ENCODE assay signal across 29 cellular contexts in the genomic region with DNA sequence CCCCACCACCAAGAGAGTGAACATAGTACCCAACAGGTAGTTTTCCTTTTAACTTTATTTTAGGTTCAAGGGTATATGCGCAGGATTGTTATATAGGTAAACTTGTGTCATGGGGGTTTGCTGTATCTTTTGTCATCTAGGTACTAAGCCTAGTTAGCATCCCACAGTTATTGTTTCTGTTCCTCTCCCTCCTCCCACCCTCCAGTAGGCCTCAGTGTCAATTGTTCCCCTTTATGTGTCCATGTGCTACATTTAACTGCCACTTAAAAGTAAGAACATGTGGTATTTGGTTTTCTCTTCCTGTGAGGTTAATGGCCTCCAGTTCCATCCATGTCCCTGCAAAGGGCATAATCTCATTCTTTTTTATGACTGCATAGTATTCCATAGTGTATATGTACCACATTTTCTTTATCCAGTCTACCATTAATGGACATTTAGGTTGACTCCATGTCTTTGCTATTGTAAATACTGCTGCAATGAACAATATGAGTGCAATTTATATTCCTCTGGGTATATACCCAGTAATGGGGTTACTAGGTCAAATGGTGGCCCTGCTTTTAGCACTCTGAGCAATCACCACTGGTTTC.
"Had no signal": no experiment of that assay in that cellular context is flagged by ENCODE, and none has a peak within 500 bp of the region (broad histone marks: within the 10 kb centered on the region; RNA-seq: fewer than 3 reads in every experiment).

No MANE protein-coding gene starts in this region.

- H3K4me1 ChIP-seq: adrenal gland, body of pancreas, right lobe of liver had no signal

- H3K27me3 ChIP-seq: adrenal gland, body of pancreas, hepatocyte, neutrophil, right lobe of liver had no signal

- H3K79me2 ChIP-seq: hepatocyte had no signal

- H3K4me1 Mint-ChIP-seq: activated naive CD8-positive, alpha-beta T cell treated with anti-CD3 and anti-CD28 coated beads for 36 hours; naive B cell had no signal

- H3K4me3 ChIP-seq: adrenal gland, body of pancreas, hepatocyte, right lobe of liver, thoracic aorta had no signal

- DNase-seq: activated CD4-positive, alpha-beta memory T cell treated with anti-CD3 and anti-CD28 coated beads for 36 hours; activated CD4-positive, alpha-beta T cell treated with anti-CD3 and anti-CD28 coated beads for 48 hours; activated CD8-positive, alpha-beta memory T cell treated with anti-CD3 and anti-CD28 coated beads, Interleukin-2, amount 50 U/mL, for 4 hours; activated effector memory CD4-positive, alpha-beta T cell treated with anti-CD3 and anti-CD28 coated beads, Interleukin-2, amount 50 U/mL, for 16 hours; activated naive CD4-positive, alpha-beta T cell treated with anti-CD3 and anti-CD28 coated beads for 36 hours; activated naive CD8-positive, alpha-beta T cell treated with anti-CD3 and anti-CD28 coated beads for 36 hours; activated T-cell treated with anti-CD3 and anti-CD28 coated beads, Interleukin-2, amount 50 U/mL, for 1 hour; adrenal gland; aorta; body of pancreas; dermis blood vessel endothelial cell; effector CD8-positive, alpha-beta T cell; islet precursor cell; left colon; mammary epithelial cell; naive B cell; nephron progenitor cell; right lobe of liver; stimulated activated CD4-positive, alpha-beta T cell treated with anti-CD3 and anti-CD28 coated beads, Interleukin-12 subunit alpha, Interleukin-12 subunit beta, amount 100 ng/mL, for 4 hours; stimulated activated CD4-positive, alpha-beta T cell treated with anti-CD3 and anti-CD28 coated beads, Interleukin-4, amount 100 ng/mL, for 1 hour; trophoblast cell; WERI-Rb-1 had no signal

- H3K27ac Mint-ChIP-seq: activated CD4-positive, alpha-beta memory T cell treated with anti-CD3 and anti-CD28 coated beads for 36 hours; activated naive CD4-positive, alpha-beta T cell treated with anti-CD3 and anti-CD28 coated beads for 36 hours; activated naive CD8-positive, alpha-beta T cell treated with anti-CD3 and anti-CD28 coated beads for 36 hours; activated T-helper 1 cell treated with anti-CD3 and anti-CD28 coated beads, Interleukin-12 subunit alpha, Interleukin-12 subunit beta, Interleukin-2, Interleukin-4 antibody, amounts not matched to agents 30 ng/mL and 10 ng/mL and 1 ng/mL, durations not matched to agents 14 hours and 24 hours and 36 hours; naive B cell; nephron progenitor cell; stimulated activated naive CD8-positive, alpha-beta T cell treated with anti-CD3 and anti-CD28 coated beads, Interleukin-15, Interleukin-2, amounts not matched to agents 100 ng/mL and 50 ng/mL, for 24 hours had no signal

- H3K4me2 ChIP-seq: hepatocyte had no signal

- H3K36me3 Mint-ChIP-seq: activated CD4-positive, alpha-beta memory T cell treated with anti-CD3 and anti-CD28 coated beads for 36 hours; activated naive CD8-positive, alpha-beta T cell treated with anti-CD3 and anti-CD28 coated beads for 36 hours had no signal

- H3K27ac ChIP-seq: adrenal gland, body of pancreas, epithelial cell of prostate, hepatocyte, neutrophil, right lobe of liver, thoracic aorta, WERI-Rb-1 had no signal

- ATAC-seq: activated CD4-positive, CD25-positive, alpha-beta regulatory T cell treated with anti-CD3 and anti-CD28 coated beads, Interleukin-2, amount 50 U/mL, for 24 hours; body of pancreas; left colon; right lobe of liver had no signal

- H3K4me3 Mint-ChIP-seq: activated CD4-positive, alpha-beta memory T cell treated with anti-CD3 and anti-CD28 coated beads for 36 hours; activated naive CD4-positive, alpha-beta T cell treated with anti-CD3 and anti-CD28 coated beads for 36 hours; activated naive CD8-positive, alpha-beta T cell treated with anti-CD3 and anti-CD28 coated beads for 36 hours; activated T-helper 1 cell treated with anti-CD3 and anti-CD28 coated beads, Interleukin-12 subunit alpha, Interleukin-12 subunit beta, Interleukin-2, Interleukin-4 antibody, amounts not matched to agents 30 ng/mL and 10 ng/mL and 1 ng/mL, durations not matched to agents 14 hours and 24 hours and 36 hours; naive B cell; nephron progenitor cell; stimulated activated naive CD8-positive, alpha-beta T cell treated with anti-CD3 and anti-CD28 coated beads, Interleukin-15, Interleukin-2, amounts not matched to agents 100 ng/mL and 50 ng/mL, for 24 hours had no signal

- H3K9me3 ChIP-seq: adrenal gland, neutrophil, right lobe of liver, thoracic aorta had no signal

- H2AFZ ChIP-seq: hepatocyte had no signal

- H3K27me3 Mint-ChIP-seq: activated CD4-positive, alpha-beta memory T cell treated with anti-CD3 and anti-CD28 coated beads for 36 hours; activated naive CD8-positive, alpha-beta T cell treated with anti-CD3 and anti-CD28 coated beads for 36 hours; naive B cell; stimulated activated naive CD8-positive, alpha-beta T cell treated with anti-CD3 and anti-CD28 coated beads, Interleukin-15, Interleukin-2, amounts not matched to agents 100 ng/mL and 50 ng/mL, for 24 hours had no signal

- H3K36me3 ChIP-seq: adrenal gland, neutrophil, right lobe of liver, thoracic aorta had no signal
